22 cellular contexts compared by ENCODE assay signal in genomic region chr11:96758957-96759356, GRCh38.
DNase-seq lines count a peak whose midpoint lies in the region; ATAC-seq, FAIRE-seq and TF ChIP-seq lines count a peak whose summit lies in the region.
"Had no signal": no experiment of that assay in that cellular context is flagged by ENCODE, and none has a peak within 500 bp of the region (broad histone marks: within the 10 kb centered on the region; RNA-seq: fewer than 3 reads in every experiment).

No MANE protein-coding gene starts in this region.

- CTCF ChIA-PET in PC-9 (lab: Charles Lee) = no interaction called here

- intact Hi-C loops in PC-9 (cut with micrococcal nuclease; ENCODE audit: unreplicated experiment) = no loop called here

- no peaks in the 10 kb centered on the region for H3F3A ChIP-seq in PC-9 (ENCODE audit: insufficient read depth, low read depth)

- DNase-seq in PC-9 (no peak), D721Med (ENCODE audit: insufficient read length, low spot score) (no peak), Ammon's horn (ENCODE audit: low spot score) (no peak), NCI-H2227 treated with DMSO at 0.1 percent for 48 hours (lab: John Stamatoyannopoulos, UW) (no peak)
- DNase-seq: Caco-2; CD4-positive, CD25-positive, alpha-beta regulatory T cell; CD8-positive, alpha-beta T cell; DMS 273 treated with DMSO at 0.1 percent for 48 hours; DMS79; EL; GDM1; H9 had no signal

- no peak overlapping the region for H3K4me2 ChIP-seq in PC-9
- H3K4me2 ChIP-seq: BLaER1, GM23338 had no signal

- H3K9me3 ChIP-seq in PC-9 (ENCODE audit: insufficient read depth, low read depth) = no peaks in the 10 kb centered on the region
- H3K9me3 ChIP-seq: BLaER1, Caco-2 had no signal

- no peaks in the 10 kb centered on the region for H3K4me1 ChIP-seq in PC-9 (replicated peaks; ENCODE audit: insufficient read depth)
- H3K4me1 ChIP-seq: BLaER1, Caco-2 had no signal

- H4K20me1 ChIP-seq in PC-9 (ENCODE audit: insufficient read depth) = no peaks in the 10 kb centered on the region
- H4K20me1 ChIP-seq: BLaER1 had no signal

- POLR2A ChIA-PET in PC-9 (lab: Charles Lee; ENCODE audit: unreplicated experiment) = no interaction called here

- peak; percentile 59 for ATAC-seq in GM18858 (IDR thresholded peaks at IDR 0.05; ENCODE audit: unreplicated experiment)
- ATAC-seq in GM21717 (IDR thresholded peaks at IDR 0.05; ENCODE audit: unreplicated experiment) = peak; percentile 53
- ATAC-seq in HG03342 (IDR thresholded peaks at IDR 0.05; ENCODE audit: unreplicated experiment) = peak; percentile 49
- no peak for ATAC-seq in HG03135 (IDR thresholded peaks at IDR 0.05; ENCODE audit: unreplicated experiment)
- ATAC-seq: CD8-positive, alpha-beta T cell; GM12878; GM23338; HCT116 had no signal

- BruUV-seq in PC-9 (replicated peaks; lab: Mats Ljungman, UMichigan) = no TSS peak

- no peak for TF ChIP-seq CTCF in PC-9 (conservative IDR thresholded peaks at IDR 0.05)
- TF ChIP-seq CTCF in D721Med (IDR thresholded peaks at IDR 0.05; ENCODE audit: insufficient read depth, missing control alignments) = no peak

- 0 out of 2 replicates have a peak, but pooled peaks cover 4% of the 10 kb centered on the region for H3K9me2 ChIP-seq in PC-9 (ENCODE audit: insufficient read depth)

- H3K27me3 ChIP-seq in PC-9 (ENCODE audit: insufficient read depth, low read depth) = no peaks in the 10 kb centered on the region
- H3K27me3 ChIP-seq: BLaER1 had no signal

- H3K79me2 ChIP-seq in PC-9 (ENCODE audit: low read depth) = no peaks in the 10 kb centered on the region

- H3K36me3 ChIP-seq in PC-9 (ENCODE audit: low read depth) = no peaks in the 10 kb centered on the region
- H3K36me3 ChIP-seq: BLaER1 had no signal

- 0 out of 2 replicates have a peak overlapping the region, but pooled peaks have one; percentile 1 for H2AFZ ChIP-seq in PC-9
- H2AFZ ChIP-seq: GM23338 had no signal

- no peak overlapping the region for H3K4me3 ChIP-seq in PC-9
- H3K4me3 ChIP-seq: BLaER1, GM12878, GM23338 had no signal

- FAIRE-seq in D721Med (lab: Jason Lieb, UNC) = no peak
- FAIRE-seq: GM12878, GM18507 had no signal

- no peak overlapping the region for H3K27ac ChIP-seq in PC-9
- H3K27ac ChIP-seq: BLaER1, C4-2B had no signal
